ENCODE assay signal across 1 cellular context in the genomic region with DNA sequence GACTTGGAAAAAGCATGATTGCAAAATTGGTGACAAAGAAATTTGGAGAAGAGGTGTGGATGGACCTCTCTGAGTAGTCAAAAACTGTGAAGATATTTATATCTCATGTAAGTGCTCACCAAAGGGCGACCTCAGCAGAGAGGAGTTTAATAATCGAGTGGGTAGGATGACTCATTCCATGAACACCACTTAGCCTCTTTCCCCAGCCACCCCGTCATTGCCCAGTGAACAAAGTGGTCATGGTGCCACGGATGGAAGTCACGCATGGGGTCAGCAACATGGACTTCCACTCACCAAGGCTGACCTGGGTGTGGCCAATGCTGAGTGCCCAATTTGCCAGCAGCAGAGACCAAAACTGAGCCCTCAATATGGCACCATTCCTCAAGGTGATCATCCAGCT.
A peak's percentile ranks its signal among the peaks of the same experiment; 100 is the strongest.
TF ChIP-seq lines count a peak whose summit lies in the region.

No MANE protein-coding gene starts in this region.

TF ChIP-seq in GM12878, 131 proteins besides CTCF, POLR2A, EP300 and RAD21 (continued from another document):
- TF ChIP-seq, protein P1, sequence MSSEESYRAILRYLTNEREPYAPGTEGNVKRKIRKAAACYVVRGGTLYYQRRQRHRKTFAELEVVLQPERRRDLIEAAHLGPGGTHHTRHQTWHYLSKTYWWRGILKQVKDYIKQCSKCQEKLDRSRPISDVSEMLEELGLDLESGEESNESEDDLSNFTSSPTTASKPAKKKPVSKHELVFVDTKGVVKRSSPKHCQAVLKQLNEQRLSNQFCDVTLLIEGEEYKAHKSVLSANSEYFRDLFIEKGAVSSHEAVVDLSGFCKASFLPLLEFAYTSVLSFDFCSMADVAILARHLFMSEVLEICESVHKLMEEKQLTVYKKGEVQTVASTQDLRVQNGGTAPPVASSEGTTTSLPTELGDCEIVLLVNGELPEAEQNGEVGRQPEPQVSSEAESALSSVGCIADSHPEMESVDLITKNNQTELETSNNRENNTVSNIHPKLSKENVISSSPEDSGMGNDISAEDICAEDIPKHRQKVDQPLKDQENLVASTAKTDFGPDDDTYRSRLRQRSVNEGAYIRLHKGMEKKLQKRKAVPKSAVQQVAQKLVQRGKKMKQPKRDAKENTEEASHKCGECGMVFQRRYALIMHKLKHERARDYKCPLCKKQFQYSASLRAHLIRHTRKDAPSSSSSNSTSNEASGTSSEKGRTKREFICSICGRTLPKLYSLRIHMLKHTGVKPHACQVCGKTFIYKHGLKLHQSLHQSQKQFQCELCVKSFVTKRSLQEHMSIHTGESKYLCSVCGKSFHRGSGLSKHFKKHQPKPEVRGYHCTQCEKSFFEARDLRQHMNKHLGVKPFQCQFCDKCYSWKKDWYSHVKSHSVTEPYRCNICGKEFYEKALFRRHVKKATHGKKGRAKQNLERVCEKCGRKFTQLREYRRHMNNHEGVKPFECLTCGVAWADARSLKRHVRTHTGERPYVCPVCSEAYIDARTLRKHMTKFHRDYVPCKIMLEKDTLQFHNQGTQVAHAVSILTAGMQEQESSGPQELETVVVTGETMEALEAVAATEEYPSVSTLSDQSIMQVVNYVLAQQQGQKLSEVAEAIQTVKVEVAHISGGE (CRISPR knock-in tag; IDR thresholded peaks at IDR 0.05), result no peak
- TF ChIP-seq NFYA (IDR thresholded peaks at IDR 0.05; ENCODE audit: borderline replicate concordance, low read depth, low read length) (no peak), RUNX3 (IDR thresholded peaks at IDR 0.05; ENCODE audit: low read length) (peak; percentile 46; the same call in 1 of the 2 replicates), NR2C1 (IDR thresholded peaks at IDR 0.05) (no peak), SMAD1 (IDR thresholded peaks at IDR 0.05; ENCODE audit: low read depth, partially characterized antibody) (no peak), KAT2A (conservative IDR thresholded peaks at IDR 0.05; ENCODE audit: control insufficient read depth, low read depth, low read length) (no peak), WRNIP1 (IDR thresholded peaks at IDR 0.05; ENCODE audit: borderline replicate concordance, low read depth, low read length) (no peak), MEF2B (IDR thresholded peaks at IDR 0.05; ENCODE audit: partially characterized antibody, poor library complexity, severe bottlenecking) (no peak), TARDBP (IDR thresholded peaks at IDR 0.05; ENCODE audit: borderline replicate concordance) (no peak), JUNB (IDR thresholded peaks at IDR 0.05) (peak; percentile 62), HCFC1 (IDR thresholded peaks at IDR 0.05; ENCODE audit: low read length) (no peak), RB1 (IDR thresholded peaks at IDR 0.05; ENCODE audit: borderline replicate concordance) (no peak), STAT1 (conservative IDR thresholded peaks at IDR 0.05) (no peak), SPI1 (IDR thresholded peaks at IDR 0.05; ENCODE audit: borderline replicate concordance, insufficient read depth, low read depth, low read length) (no peak), NBN (IDR thresholded peaks at IDR 0.05) (no peak), NR2F1 (conservative IDR thresholded peaks at IDR 0.05) (0 out of 2 replicates have a peak, but pooled peaks have one; percentile 17), BCL11A (IDR thresholded peaks at IDR 0.05; ENCODE audit: low read depth, low read length) (0 out of 2 replicates have a peak, but pooled peaks have one; percentile 27), IRF4 (IDR thresholded peaks at IDR 0.05; ENCODE audit: low read depth, low read length) (peak; percentile 55; the same call in 1 of the 2 replicates)
- TF ChIP-seq, protein P2, sequence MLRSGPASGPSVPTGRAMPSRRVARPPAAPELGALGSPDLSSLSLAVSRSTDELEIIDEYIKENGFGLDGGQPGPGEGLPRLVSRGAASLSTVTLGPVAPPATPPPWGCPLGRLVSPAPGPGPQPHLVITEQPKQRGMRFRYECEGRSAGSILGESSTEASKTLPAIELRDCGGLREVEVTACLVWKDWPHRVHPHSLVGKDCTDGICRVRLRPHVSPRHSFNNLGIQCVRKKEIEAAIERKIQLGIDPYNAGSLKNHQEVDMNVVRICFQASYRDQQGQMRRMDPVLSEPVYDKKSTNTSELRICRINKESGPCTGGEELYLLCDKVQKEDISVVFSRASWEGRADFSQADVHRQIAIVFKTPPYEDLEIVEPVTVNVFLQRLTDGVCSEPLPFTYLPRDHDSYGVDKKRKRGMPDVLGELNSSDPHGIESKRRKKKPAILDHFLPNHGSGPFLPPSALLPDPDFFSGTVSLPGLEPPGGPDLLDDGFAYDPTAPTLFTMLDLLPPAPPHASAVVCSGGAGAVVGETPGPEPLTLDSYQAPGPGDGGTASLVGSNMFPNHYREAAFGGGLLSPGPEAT (IDR thresholded peaks at IDR 0.05; ENCODE audit: low read depth), result no peak
- TF ChIP-seq, protein P3, sequence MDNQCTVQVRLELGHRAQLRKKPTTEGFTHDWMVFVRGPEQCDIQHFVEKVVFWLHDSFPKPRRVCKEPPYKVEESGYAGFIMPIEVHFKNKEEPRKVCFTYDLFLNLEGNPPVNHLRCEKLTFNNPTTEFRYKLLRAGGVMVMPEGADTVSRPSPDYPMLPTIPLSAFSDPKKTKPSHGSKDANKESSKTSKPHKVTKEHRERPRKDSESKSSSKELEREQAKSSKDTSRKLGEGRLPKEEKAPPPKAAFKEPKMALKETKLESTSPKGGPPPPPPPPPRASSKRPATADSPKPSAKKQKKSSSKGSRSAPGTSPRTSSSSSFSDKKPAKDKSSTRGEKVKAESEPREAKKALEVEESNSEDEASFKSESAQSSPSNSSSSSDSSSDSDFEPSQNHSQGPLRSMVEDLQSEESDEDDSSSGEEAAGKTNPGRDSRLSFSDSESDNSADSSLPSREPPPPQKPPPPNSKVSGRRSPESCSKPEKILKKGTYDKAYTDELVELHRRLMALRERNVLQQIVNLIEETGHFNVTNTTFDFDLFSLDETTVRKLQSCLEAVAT (IDR thresholded peaks at IDR 0.05), result no peak
- TF ChIP-seq, protein P4, sequence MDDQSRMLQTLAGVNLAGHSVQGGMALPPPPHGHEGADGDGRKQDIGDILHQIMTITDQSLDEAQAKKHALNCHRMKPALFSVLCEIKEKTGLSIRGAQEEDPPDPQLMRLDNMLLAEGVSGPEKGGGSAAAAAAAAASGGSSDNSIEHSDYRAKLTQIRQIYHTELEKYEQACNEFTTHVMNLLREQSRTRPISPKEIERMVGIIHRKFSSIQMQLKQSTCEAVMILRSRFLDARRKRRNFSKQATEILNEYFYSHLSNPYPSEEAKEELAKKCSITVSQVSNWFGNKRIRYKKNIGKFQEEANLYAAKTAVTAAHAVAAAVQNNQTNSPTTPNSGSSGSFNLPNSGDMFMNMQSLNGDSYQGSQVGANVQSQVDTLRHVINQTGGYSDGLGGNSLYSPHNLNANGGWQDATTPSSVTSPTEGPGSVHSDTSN (IDR thresholded peaks at IDR 0.05; ENCODE audit: insufficient replicate concordance, low read depth, low read length), result no peak
- TF ChIP-seq, protein P5, sequence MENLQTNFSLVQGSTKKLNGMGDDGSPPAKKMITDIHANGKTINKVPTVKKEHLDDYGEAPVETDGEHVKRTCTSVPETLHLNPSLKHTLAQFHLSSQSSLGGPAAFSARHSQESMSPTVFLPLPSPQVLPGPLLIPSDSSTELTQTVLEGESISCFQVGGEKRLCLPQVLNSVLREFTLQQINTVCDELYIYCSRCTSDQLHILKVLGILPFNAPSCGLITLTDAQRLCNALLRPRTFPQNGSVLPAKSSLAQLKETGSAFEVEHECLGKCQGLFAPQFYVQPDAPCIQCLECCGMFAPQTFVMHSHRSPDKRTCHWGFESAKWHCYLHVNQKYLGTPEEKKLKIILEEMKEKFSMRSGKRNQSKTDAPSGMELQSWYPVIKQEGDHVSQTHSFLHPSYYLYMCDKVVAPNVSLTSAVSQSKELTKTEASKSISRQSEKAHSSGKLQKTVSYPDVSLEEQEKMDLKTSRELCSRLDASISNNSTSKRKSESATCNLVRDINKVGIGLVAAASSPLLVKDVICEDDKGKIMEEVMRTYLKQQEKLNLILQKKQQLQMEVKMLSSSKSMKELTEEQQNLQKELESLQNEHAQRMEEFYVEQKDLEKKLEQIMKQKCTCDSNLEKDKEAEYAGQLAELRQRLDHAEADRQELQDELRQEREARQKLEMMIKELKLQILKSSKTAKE (IDR thresholded peaks at IDR 0.05; ENCODE audit: low read depth, poor library complexity, severe bottlenecking), result no peak
- TF ChIP-seq, protein P6, sequence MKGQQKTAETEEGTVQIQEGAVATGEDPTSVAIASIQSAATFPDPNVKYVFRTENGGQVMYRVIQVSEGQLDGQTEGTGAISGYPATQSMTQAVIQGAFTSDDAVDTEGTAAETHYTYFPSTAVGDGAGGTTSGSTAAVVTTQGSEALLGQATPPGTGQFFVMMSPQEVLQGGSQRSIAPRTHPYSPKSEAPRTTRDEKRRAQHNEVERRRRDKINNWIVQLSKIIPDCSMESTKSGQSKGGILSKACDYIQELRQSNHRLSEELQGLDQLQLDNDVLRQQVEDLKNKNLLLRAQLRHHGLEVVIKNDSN (IDR thresholded peaks at IDR 0.05; ENCODE audit: borderline replicate concordance, extremely low read length, insufficient read depth, low read depth, low read length), result no peak
- TF ChIP-seq, protein P7, sequence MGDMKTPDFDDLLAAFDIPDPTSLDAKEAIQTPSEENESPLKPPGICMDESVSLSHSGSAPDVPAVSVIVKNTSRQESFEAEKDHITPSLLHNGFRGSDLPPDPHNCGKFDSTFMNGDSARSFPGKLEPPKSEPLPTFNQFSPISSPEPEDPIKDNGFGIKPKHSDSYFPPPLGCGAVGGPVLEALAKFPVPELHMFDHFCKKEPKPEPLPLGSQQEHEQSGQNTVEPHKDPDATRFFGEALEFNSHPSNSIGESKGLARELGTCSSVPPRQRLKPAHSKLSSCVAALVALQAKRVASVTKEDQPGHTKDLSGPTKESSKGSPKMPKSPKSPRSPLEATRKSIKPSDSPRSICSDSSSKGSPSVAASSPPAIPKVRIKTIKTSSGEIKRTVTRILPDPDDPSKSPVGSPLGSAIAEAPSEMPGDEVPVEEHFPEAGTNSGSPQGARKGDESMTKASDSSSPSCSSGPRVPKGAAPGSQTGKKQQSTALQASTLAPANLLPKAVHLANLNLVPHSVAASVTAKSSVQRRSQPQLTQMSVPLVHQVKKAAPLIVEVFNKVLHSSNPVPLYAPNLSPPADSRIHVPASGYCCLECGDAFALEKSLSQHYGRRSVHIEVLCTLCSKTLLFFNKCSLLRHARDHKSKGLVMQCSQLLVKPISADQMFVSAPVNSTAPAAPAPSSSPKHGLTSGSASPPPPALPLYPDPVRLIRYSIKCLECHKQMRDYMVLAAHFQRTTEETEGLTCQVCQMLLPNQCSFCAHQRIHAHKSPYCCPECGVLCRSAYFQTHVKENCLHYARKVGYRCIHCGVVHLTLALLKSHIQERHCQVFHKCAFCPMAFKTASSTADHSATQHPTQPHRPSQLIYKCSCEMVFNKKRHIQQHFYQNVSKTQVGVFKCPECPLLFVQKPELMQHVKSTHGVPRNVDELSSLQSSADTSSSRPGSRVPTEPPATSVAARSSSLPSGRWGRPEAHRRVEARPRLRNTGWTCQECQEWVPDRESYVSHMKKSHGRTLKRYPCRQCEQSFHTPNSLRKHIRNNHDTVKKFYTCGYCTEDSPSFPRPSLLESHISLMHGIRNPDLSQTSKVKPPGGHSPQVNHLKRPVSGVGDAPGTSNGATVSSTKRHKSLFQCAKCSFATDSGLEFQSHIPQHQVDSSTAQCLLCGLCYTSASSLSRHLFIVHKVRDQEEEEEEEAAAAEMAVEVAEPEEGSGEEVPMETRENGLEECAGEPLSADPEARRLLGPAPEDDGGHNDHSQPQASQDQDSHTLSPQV (IDR thresholded peaks at IDR 0.05), result no peak
